8 cellular contexts compared by ENCODE assay signal in genomic region chrX:37905436-37906147, GRCh38. TPM values are rescaled to one million over a fixed set of nuclear protein-coding genes. Genes with fewer than 3 reads are reported as not detected.
DNase-seq lines count a peak whose midpoint lies in the region; ATAC-seq and TF ChIP-seq lines count a peak whose summit lies in the region.

No MANE protein-coding gene starts in this region.

- H3K9ac ChIP-seq in HUES64 (ENCODE audit: low read depth, low read length) (peak overlapping the region; percentile 57; the same call in 1 of the 2 replicates), iPS-15b (ENCODE audit: low read depth, low read length) (peak overlapping the region; percentile 24)

- H3K4me1 ChIP-seq in HUES64 (ENCODE audit: insufficient read depth, low read length) = no peaks in the 10 kb centered on the region
- no peaks in the 10 kb centered on the region for H3K4me1 ChIP-seq in iPS-15b (ENCODE audit: control insufficient read depth, insufficient read depth, low read length)
- no peaks in the 10 kb centered on the region for H3K4me1 ChIP-seq in urinary bladder (ENCODE audit: insufficient read depth)
- H3K4me1 ChIP-seq in sigmoid colon = peaks cover 0 to 10% (median 2%) of the 10 kb centered on the region in 4 donors

- peak; percentile 53 to 69 for ATAC-seq in activated T-cell treated with anti-CD3 and anti-CD28 coated beads, Interleukin-2, amount 50 U/mL, for 72 hours (replicated peaks in 1 of 2)
- no peak for ATAC-seq in GM21723 (IDR thresholded peaks at IDR 0.05; ENCODE audit: unreplicated experiment)

- H3K36me3 ChIP-seq in HUES64 (ENCODE audit: insufficient read depth, low read length) (no peaks in the 10 kb centered on the region), iPS-15b (ENCODE audit: control insufficient read depth, insufficient read depth, low read length) (no peaks in the 10 kb centered on the region), urinary bladder (ENCODE audit: insufficient read depth) (no peaks in the 10 kb centered on the region), sigmoid colon (no peaks in the 10 kb centered on the region)

- peaks cover 1 to 2% of the 10 kb centered on the region in 2 donors for H3K9me3 Mint-ChIP-seq in activated T-cell treated with anti-CD3 and anti-CD28 coated beads, Interleukin-2, amount 50 U/mL, for 72 hours

- TF ChIP-seq EP300 in sigmoid colon (IDR thresholded peaks at IDR 0.05) = no peak

- H3K9me3 ChIP-seq in HUES64 (ENCODE audit: insufficient read depth, low read depth, low read length) (no peaks in the 10 kb centered on the region), iPS-15b (ENCODE audit: control insufficient read depth, insufficient read depth, low read length) (no peaks in the 10 kb centered on the region), sigmoid colon (no peaks in the 10 kb centered on the region)

- TF ChIP-seq CTCF in AG10803 (conservative IDR thresholded peaks at IDR 0.05; ENCODE audit: low read length) = no peak; the same call in 1 of the 2 replicates
- TF ChIP-seq CTCF in sigmoid colon (IDR thresholded peaks at IDR 0.05) = no peak

- peak; percentile 0 for DNase-seq in AG10803 (ENCODE audit: low read depth)
- DNase-seq in activated T-cell treated with anti-CD3 and anti-CD28 coated beads, Interleukin-2, amount 50 U/mL, for 72 hours = peak; percentile 8 to 16
- no peak for DNase-seq in sigmoid colon
- no peak for DNase-seq in occipital lobe (lab: John Stamatoyannopoulos, UW)

- peak overlapping the region; percentile 22 for H3K4me3 ChIP-seq in AG10803 (ENCODE audit: low read length)
- H3K4me3 ChIP-seq in HUES64 (ENCODE audit: low read length) = peak overlapping the region; percentile 58
- peak overlapping the region; percentile 51 for H3K4me3 ChIP-seq in iPS-15b (ENCODE audit: low read depth, low read length)
- peak overlapping the region; percentile 21 for H3K4me3 ChIP-seq in urinary bladder (ENCODE audit: low read depth, low read length)
- peak overlapping the region in 1 of 4 donors; percentile 17 for H3K4me3 ChIP-seq in sigmoid colon

- intact Hi-C loops in sigmoid colon (cut with DNase I) = no loop called here

- 4% methylated on average over 36 of the region's 36 CpGs for WGBS in HUES64
- 4% methylated on average over 35 of the region's 36 CpGs for WGBS in urinary bladder
- 9 to 10% methylated on average over 36 of the region's 36 CpGs for WGBS in sigmoid colon, 2 donors

- peaks cover 5% of the 10 kb centered on the region for H3K4me1 Mint-ChIP-seq in activated T-cell treated with anti-CD3 and anti-CD28 coated beads, Interleukin-2, amount 50 U/mL, for 72 hours (ENCODE audit: low read depth)

- H3K27ac ChIP-seq in HUES64 (ENCODE audit: low read depth, low read length) (no peak overlapping the region), urinary bladder (ENCODE audit: low read depth) (no peak overlapping the region), sigmoid colon (no peak overlapping the region)

- no peak for TF ChIP-seq POLR2A in sigmoid colon (IDR thresholded peaks at IDR 0.05)

- H3K27me3 ChIP-seq in HUES64 (ENCODE audit: insufficient read depth, low read length) (no peaks in the 10 kb centered on the region), iPS-15b (ENCODE audit: control insufficient read depth, insufficient read depth, low read length) (peaks cover 13% of the 10 kb centered on the region), sigmoid colon (peaks cover 0 to 9% (median 5%) of the 10 kb centered on the region in 3 donors)

- H3K27ac Mint-ChIP-seq in activated T-cell treated with anti-CD3 and anti-CD28 coated beads, Interleukin-2, amount 50 U/mL, for 72 hours = no peak overlapping the region

- H3K4me3 Mint-ChIP-seq in activated T-cell treated with anti-CD3 and anti-CD28 coated beads, Interleukin-2, amount 50 U/mL, for 72 hours = peak overlapping the region; percentile 43 to 45

- no peaks in the 10 kb centered on the region for H3K36me3 Mint-ChIP-seq in activated T-cell treated with anti-CD3 and anti-CD28 coated beads, Interleukin-2, amount 50 U/mL, for 72 hours (ENCODE audit: insufficient read depth in 2 of 2)

- H3K27me3 Mint-ChIP-seq in activated T-cell treated with anti-CD3 and anti-CD28 coated beads, Interleukin-2, amount 50 U/mL, for 72 hours (ENCODE audit: low read depth) = peaks cover 55% of the 10 kb centered on the region

RNA-seq across cellular contexts. Expression of gene DYNLT3, which starts 58.2 kb away (rescaled TPM):
- 5.2 TPM for polyA plus RNA-seq in HUES64 (2013, experiment 1 of 2)
- polyA plus RNA-seq in HUES64 (2013, experiment 2 of 2) = 5.8 TPM
- total RNA-seq in activated T-cell treated with anti-CD3 and anti-CD28 coated beads, Interleukin-2, amount 50 U/mL, for 72 hours = 10 to 100 TPM; 21.5 to 28.9 TPM
- total RNA-seq in urinary bladder (50.8 TPM), sigmoid colon (10 to 100 TPM; 32.4 to 55.3 (median 45.2) TPM), occipital lobe (27.6 TPM)
- polyA plus RNA-seq in urinary bladder (39.7 TPM), sigmoid colon (10 to 100 TPM; 16.5 to 37.2 (median 34.8) TPM)

Comparison
In these comparisons a context has a peak if more than half of its experiments do, and no peak if none do; other contexts are left out.
1. DNase-seq: peak in AG10803 (single experiment) and activated T-cell treated with anti-CD3 and anti-CD28 coated beads, Interleukin-2, amount 50 U/mL, for 72 hours (2 of 2); none in sigmoid colon (single experiment) and occipital lobe (single experiment).